ENCODE assay signal across 1 cellular context in the genomic region with DNA sequence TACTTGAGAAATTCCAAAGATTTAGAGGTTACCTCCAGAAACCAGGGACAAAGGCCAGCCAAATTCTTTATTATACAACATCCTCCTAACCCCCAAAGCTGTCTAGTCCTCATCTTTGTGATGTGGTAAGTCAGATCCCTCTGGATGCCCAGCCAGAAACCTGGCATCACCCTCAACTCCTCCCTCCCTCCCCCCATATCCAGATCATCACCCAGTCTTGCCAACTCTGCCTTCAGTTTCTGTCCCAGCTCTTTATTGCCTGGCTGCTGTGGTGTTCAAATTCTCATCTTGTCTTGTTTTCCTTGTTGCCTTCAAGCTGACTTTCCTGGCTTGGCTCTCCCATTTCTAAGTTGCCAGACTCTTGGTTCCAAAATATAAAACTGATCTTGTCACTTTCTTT.
TF ChIP-seq lines count a peak whose summit lies in the region.

No MANE protein-coding gene starts in this region.

TF ChIP-seq in GM23338, 12 proteins besides CTCF, POLR2A, EP300 and RAD21 (continued from another document):
- TF ChIP-seq, protein P1, sequence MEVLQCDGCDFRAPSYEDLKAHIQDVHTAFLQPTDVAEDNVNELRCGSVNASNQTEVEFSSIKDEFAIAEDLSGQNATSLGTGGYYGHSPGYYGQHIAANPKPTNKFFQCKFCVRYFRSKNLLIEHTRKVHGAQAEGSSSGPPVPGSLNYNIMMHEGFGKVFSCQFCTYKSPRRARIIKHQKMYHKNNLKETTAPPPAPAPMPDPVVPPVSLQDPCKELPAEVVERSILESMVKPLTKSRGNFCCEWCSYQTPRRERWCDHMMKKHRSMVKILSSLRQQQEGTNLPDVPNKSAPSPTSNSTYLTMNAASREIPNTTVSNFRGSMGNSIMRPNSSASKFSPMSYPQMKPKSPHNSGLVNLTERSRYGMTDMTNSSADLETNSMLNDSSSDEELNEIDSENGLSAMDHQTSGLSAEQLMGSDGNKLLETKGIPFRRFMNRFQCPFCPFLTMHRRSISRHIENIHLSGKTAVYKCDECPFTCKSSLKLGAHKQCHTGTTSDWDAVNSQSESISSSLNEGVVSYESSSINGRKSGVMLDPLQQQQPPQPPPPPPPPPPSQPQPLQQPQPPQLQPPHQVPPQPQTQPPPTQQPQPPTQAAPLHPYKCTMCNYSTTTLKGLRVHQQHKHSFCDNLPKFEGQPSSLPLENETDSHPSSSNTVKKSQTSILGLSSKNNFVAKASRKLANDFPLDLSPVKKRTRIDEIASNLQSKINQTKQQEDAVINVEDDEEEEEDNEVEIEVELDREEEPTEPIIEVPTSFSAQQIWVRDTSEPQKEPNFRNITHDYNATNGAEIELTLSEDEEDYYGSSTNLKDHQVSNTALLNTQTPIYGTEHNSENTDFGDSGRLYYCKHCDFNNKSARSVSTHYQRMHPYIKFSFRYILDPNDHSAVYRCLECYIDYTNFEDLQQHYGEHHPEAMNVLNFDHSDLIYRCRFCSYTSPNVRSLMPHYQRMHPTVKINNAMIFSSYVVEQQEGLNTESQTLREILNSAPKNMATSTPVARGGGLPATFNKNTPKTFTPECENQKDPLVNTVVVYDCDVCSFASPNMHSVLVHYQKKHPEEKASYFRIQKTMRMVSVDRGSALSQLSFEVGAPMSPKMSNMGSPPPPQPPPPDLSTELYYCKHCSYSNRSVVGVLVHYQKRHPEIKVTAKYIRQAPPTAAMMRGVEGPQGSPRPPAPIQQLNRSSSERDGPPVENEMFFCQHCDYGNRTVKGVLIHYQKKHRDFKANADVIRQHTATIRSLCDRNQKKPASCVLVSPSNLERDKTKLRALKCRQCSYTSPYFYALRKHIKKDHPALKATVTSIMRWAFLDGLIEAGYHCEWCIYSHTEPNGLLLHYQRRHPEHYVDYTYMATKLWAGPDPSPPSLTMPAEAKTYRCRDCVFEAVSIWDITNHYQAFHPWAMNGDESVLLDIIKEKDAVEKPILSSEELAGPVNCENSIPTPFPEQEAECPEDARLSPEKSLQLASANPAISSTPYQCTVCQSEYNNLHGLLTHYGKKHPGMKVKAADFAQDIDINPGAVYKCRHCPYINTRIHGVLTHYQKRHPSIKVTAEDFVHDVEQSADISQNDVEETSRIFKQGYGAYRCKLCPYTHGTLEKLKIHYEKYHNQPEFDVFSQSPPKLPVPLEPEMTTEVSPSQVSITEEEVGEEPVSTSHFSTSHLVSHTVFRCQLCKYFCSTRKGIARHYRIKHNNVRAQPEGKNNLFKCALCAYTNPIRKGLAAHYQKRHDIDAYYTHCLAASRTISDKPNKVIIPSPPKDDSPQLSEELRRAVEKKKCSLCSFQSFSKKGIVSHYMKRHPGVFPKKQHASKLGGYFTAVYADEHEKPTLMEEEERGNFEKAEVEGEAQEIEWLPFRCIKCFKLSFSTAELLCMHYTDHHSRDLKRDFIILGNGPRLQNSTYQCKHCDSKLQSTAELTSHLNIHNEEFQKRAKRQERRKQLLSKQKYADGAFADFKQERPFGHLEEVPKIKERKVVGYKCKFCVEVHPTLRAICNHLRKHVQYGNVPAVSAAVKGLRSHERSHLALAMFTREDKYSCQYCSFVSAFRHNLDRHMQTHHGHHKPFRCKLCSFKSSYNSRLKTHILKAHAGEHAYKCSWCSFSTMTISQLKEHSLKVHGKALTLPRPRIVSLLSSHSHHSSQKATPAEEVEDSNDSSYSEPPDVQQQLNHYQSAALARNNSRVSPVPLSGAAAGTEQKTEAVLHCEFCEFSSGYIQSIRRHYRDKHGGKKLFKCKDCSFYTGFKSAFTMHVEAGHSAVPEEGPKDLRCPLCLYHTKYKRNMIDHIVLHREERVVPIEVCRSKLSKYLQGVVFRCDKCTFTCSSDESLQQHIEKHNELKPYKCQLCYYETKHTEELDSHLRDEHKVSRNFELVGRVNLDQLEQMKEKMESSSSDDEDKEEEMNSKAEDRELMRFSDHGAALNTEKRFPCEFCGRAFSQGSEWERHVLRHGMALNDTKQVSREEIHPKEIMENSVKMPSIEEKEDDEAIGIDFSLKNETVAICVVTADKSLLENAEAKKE (CRISPR knock-in tag; IDR thresholded peaks at IDR 0.05), result no peak
- no peak for TF ChIP-seq EZH2phosphoT487 (IDR thresholded peaks at IDR 0.05; ENCODE audit: unreplicated experiment)
